In the genomic region with DNA sequence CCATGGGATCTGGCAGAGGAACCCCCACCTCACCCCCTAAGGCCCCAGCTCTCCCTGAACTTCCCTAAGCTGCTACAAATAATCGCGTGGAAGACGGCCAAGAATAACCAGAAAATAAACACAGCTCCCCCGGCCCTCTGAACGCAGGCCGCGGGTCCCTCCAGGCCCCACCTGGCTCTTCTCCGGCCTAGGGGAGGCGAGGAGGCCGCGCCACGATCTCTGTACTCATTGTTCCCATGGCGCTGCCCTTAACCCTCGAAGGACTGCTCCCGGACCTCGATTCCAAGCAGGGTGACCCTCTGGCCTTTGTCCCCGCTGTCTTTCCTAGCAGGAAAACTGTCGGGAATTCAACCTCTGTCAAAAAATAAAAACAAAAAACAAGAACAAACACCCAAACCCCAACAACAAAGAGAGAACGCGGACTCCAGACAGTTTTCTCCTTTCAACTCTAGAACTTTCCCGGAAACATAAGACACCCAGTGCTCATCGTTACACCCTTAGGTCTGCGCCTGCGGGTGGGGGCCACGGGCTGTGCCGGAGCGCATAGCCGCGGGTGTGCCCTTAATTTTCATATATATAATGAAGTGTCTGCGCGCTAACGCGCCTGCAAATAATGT, we compare ENCODE assay signal across 28 cellular contexts. TPM values are rescaled to one million over a fixed set of nuclear protein-coding genes. Genes with fewer than 3 reads are reported as not detected.
"Had no signal": no experiment of that assay in that cellular context is flagged by ENCODE, and none has a peak within 500 bp of the region (broad histone marks: within the 10 kb centered on the region; RNA-seq: fewer than 3 reads in every experiment).

No MANE protein-coding gene starts in this region.

- ATAC-seq: esophagus mucosa; stimulated activated memory B cell treated with anti-CD40 and anti-IgM and Interleukin-4, amounts not matched to agents 10 μg/mL and 1 μg/mL and 100 μg/mL, for 72 hours had no signal

- DNase-seq: activated CD4-positive, alpha-beta T cell treated with anti-CD3 and anti-CD28 coated beads, Interleukin-2, amount 50 U/mL, for 1 hour; activated gamma-delta T cell treated with Interleukin-2 at 50 U/mL for 16 hours; adrenal gland; effector memory CD4-positive, alpha-beta T cell; hypothalamus; occipital lobe; posterior cingulate gyrus; sigmoid colon; stimulated activated CD4-positive, alpha-beta T cell treated with anti-CD3 and anti-CD28 coated beads, Interleukin-15, amount 100 ng/mL, for 24 hours; T1000; transverse colon had no signal

- H3K36me3 ChIP-seq: adrenal gland, ascending aorta, sigmoid colon, transverse colon had no signal

- H3K4me1 Mint-ChIP-seq: activated naive CD4-positive, alpha-beta T cell treated with anti-CD3 and anti-CD28 coated beads, Interleukin-2, amount 50 U/mL, for 24 hours; central memory CD8-positive, alpha-beta T cell; nephron had no signal

- H3K36me3 Mint-ChIP-seq: activated naive CD4-positive, alpha-beta T cell treated with anti-CD3 and anti-CD28 coated beads, Interleukin-2, amount 50 U/mL, for 24 hours; stimulated activated memory B cell treated with anti-CD40 and anti-IgM and Interleukin-4, amounts not matched to agents 10 μg/mL and 1 μg/mL and 100 μg/mL, for 72 hours had no signal

- H3K9me3 Mint-ChIP-seq: central memory CD8-positive, alpha-beta T cell had no signal

- H3K27ac ChIP-seq: adrenal gland, ascending aorta, sigmoid colon, transverse colon had no signal

- H3K27ac Mint-ChIP-seq: activated naive CD4-positive, alpha-beta T cell treated with anti-CD3 and anti-CD28 coated beads, Interleukin-2, amount 50 U/mL, for 24 hours; memory B cell; nephron; stimulated activated memory B cell treated with anti-CD40 and anti-IgM and Interleukin-4, amounts not matched to agents 10 μg/mL and 1 μg/mL and 100 μg/mL, for 72 hours had no signal

- H3K4me3 Mint-ChIP-seq: activated naive CD4-positive, alpha-beta T cell treated with anti-CD3 and anti-CD28 coated beads, Interleukin-2, amount 50 U/mL, for 24 hours; central memory CD8-positive, alpha-beta T cell; memory B cell; nephron; stimulated activated memory B cell treated with anti-CD40 and anti-IgM and Interleukin-4, amounts not matched to agents 10 μg/mL and 1 μg/mL and 100 μg/mL, for 72 hours had no signal

- H3K9me3 ChIP-seq: adrenal gland, sigmoid colon, transverse colon had no signal

- H3K4me3 ChIP-seq: adrenal gland, ascending aorta, sigmoid colon, smooth muscle cell, transverse colon had no signal

- H3K4me1 ChIP-seq: adrenal gland, sigmoid colon, transverse colon had no signal

- H3K4me2 ChIP-seq: smooth muscle cell had no signal

RNA-seq across cellular contexts. Expression of gene TBX5, which starts 34.0 kb away (rescaled TPM):
- total RNA-seq: activated CD8-positive, alpha-beta memory T cell treated with anti-CD3 and anti-CD28 coated beads for 36 hours; ascending aorta; dermis microvascular lymphatic vessel endothelial cell; endothelial cell of umbilical vein; frontal cortex; liver; mononuclear cell; myocyte; occipital lobe; sigmoid colon; smooth muscle cell; T-helper 1 cell treated with Interleukin-12 subunit alpha and Interleukin-12 subunit beta and Interleukin-4 antibody, amounts not matched to agents 30 ng/mL and 1 ng/mL, for 36 hours; temporal lobe; transverse colon had no signal
- polyA plus RNA-seq: endothelial cell of umbilical vein, sigmoid colon, smooth muscle cell had no signal
